Comparison of ENCODE assay signal across 25 cellular contexts in the genomic region with DNA sequence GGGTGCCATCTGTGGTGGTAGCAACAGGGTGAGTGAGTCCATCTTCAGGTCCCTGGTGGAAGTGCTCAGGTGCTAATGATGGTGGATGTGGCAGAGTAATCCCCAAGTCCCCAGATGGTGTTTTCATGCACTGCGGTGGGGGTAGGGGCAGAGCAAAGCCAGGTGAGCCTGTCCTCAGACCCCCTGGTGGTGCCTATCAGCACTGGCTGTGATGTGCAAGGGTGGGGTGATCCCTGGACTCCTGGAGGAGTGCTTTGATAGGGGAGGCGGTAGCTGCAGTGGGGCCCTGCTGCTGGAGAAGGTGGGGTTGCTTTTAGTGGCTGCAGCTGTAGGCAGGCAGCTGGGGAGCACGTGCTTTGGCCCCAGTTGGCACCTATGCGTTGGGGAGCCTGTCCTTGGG.
DNase-seq lines count a peak whose midpoint lies in the region; ATAC-seq, FAIRE-seq and TF ChIP-seq lines count a peak whose summit lies in the region.
"Had no signal": no experiment of that assay in that cellular context is flagged by ENCODE, and none has a peak within 500 bp of the region (broad histone marks: within the 10 kb centered on the region; RNA-seq: fewer than 3 reads in every experiment).

No MANE protein-coding gene starts in this region.

- no peak overlapping the region for H2BK12ac ChIP-seq in neuronal stem cell (ENCODE audit: low read length)

- no peak overlapping the region for H3K9ac ChIP-seq in HepG2 (ENCODE audit: insufficient read depth, low read depth, low read length)
- H3K9ac ChIP-seq in astrocyte (ENCODE audit: low read length) = no peak overlapping the region
- H3K9ac ChIP-seq in neuronal stem cell (ENCODE audit: low read depth, low read length, poor library complexity) = no peak overlapping the region
- H3K9ac ChIP-seq: BLaER1 had no signal

- H4K20me1 ChIP-seq in HepG2 (ENCODE audit: insufficient read depth, low read length) (no peaks in the 10 kb centered on the region), astrocyte (ENCODE audit: insufficient read depth, low read length) (no peaks in the 10 kb centered on the region)
- H4K20me1 ChIP-seq: BLaER1 had no signal

- H3K4me1 Mint-ChIP-seq in astrocyte (ENCODE audit: low read depth, unreplicated experiment) = no peaks in the 10 kb centered on the region
- no peaks in the 10 kb centered on the region for H3K4me1 Mint-ChIP-seq in neural crest cell
- no peaks in the 10 kb centered on the region for H3K4me1 Mint-ChIP-seq in CD4-positive, alpha-beta memory T cell
- H3K4me1 Mint-ChIP-seq: CD14-positive monocyte; CD4-positive, CD25-positive, alpha-beta regulatory T cell had no signal

- ATAC-seq in HepG2 (peak; percentile 55), right lobe of liver (no peak)
- ATAC-seq: CD8-positive, alpha-beta T cell had no signal

- H3K79me1 ChIP-seq in neuronal stem cell (ENCODE audit: low read depth, low read length) = peaks cover 2% of the 10 kb centered on the region

- H3K4me2 ChIP-seq in HepG2 (ENCODE audit: low read depth, low read length) (no peak overlapping the region), astrocyte (ENCODE audit: low read length) (no peak overlapping the region), neuronal stem cell (ENCODE audit: insufficient read depth, low read length, poor library complexity, severe bottlenecking) (no peak overlapping the region)
- H3K4me2 ChIP-seq: BLaER1 had no signal

- H3K27ac ChIP-seq in HepG2 (ENCODE audit: extremely low read length, insufficient read depth, low read length) (no peak overlapping the region), right lobe of liver (no peak overlapping the region), astrocyte (ENCODE audit: low read depth, low read length) (no peak overlapping the region), neuronal stem cell (replicated peaks; ENCODE audit: low read length) (no peak overlapping the region)
- no peak overlapping the region for H3K27ac ChIP-seq in CD4-positive, alpha-beta memory T cell (ENCODE audit: low read depth, low read length)
- H3K27ac ChIP-seq: BLaER1 had no signal

- BruUV-seq in HepG2 (replicated peaks; lab: Mats Ljungman, UMichigan) = no TSS peak

- intact Hi-C loops in HepG2 (cut with micrococcal nuclease; ENCODE audit: unreplicated experiment) = no loop called here
- intact Hi-C loops in right lobe of liver (cut with DNase I) = no loop called here
- intact Hi-C loops in CD4-positive, alpha-beta memory T cell (cut with micrococcal nuclease) = no loop called here

- H3K9me3 ChIP-seq in HepG2 (ENCODE audit: low read length) (peaks cover 29% of the 10 kb centered on the region), right lobe of liver (peaks cover 0 to 2% (median 0%) of the 10 kb centered on the region in 4 donors), astrocyte (ENCODE audit: insufficient read depth, low read depth, low read length) (no peaks in the 10 kb centered on the region), neuronal stem cell (replicated peaks in 1 of 2; ENCODE audit: control insufficient read depth in 2 of 2, insufficient read depth in 1 of 2, low read depth in 1 of 2, low read length in 2 of 2) (peaks cover 3 to 14% of the 10 kb centered on the region in 2 donors)
- H3K9me3 ChIP-seq in CD4-positive, alpha-beta memory T cell (ENCODE audit: control insufficient read depth in 1 of 2, low read length in 2 of 2) = peaks cover 0 to 16% of the 10 kb centered on the region in 2 donors
- H3K9me3 ChIP-seq: BE2C had no signal

- H3K79me2 ChIP-seq in HepG2 (ENCODE audit: insufficient read depth, low read length) (no peaks in the 10 kb centered on the region), astrocyte (ENCODE audit: insufficient read depth, low read length) (no peaks in the 10 kb centered on the region)

- no peak overlapping the region for H2BK5ac ChIP-seq in neuronal stem cell (ENCODE audit: low read length)

- CTCF ChIA-PET in HepG2 (lab: Yijun Ruan, JAX; ENCODE audit: low intra/inter-chr PET ratio, low total read pairs) = no interaction called here
- CTCF ChIA-PET in CD4-positive, alpha-beta memory T cell (lab: Charles Lee; ENCODE audit: partially characterized antibody) = no interaction called here

- no peak overlapping the region for H4K8ac ChIP-seq in neuronal stem cell (ENCODE audit: low read depth, low read length)

- H3K4me3 ChIP-seq in HepG2 (replicated peaks in 1 of 3; ENCODE audit: insufficient read depth in 1 of 3, low read depth in 2 of 3, low read length in 3 of 3) (no peak overlapping the region), right lobe of liver (no peak overlapping the region), astrocyte (ENCODE audit: insufficient read depth, low read depth, low read length) (no peak overlapping the region), neuronal stem cell (ENCODE audit: low read length in 2 of 2) (peak overlapping the region in 1 of 2 donors; percentile 13)
- H3K4me3 ChIP-seq in CD4-positive, alpha-beta memory T cell (ENCODE audit: low read length in 2 of 2) = no peak overlapping the region
- H3K4me3 ChIP-seq: BLaER1 had no signal

- H3K36me3 ChIP-seq in HepG2 (replicated peaks in 1 of 2; ENCODE audit: control insufficient read depth in 1 of 2, insufficient read depth in 2 of 2, low read length in 2 of 2) (no peaks in the 10 kb centered on the region), right lobe of liver (no peaks in the 10 kb centered on the region), astrocyte (ENCODE audit: insufficient read depth, low read length) (no peaks in the 10 kb centered on the region), neuronal stem cell (replicated peaks in 1 of 2; ENCODE audit: control insufficient read depth in 2 of 2, insufficient read depth in 2 of 2, low read length in 2 of 2) (no peaks in the 10 kb centered on the region)
- H3K36me3 ChIP-seq in CD4-positive, alpha-beta memory T cell (ENCODE audit: insufficient read depth, low read length) = no peaks in the 10 kb centered on the region
- H3K36me3 ChIP-seq: BE2C, BLaER1 had no signal

- TF ChIP-seq CTCF in HepG2 (CRISPR knock-in tag; IDR thresholded peaks at IDR 0.05) = no peak
- TF ChIP-seq CTCF in right lobe of liver (IDR thresholded peaks at IDR 0.05) = no peak
- no peak for TF ChIP-seq CTCF in astrocyte (IDR thresholded peaks at IDR 0.05; ENCODE audit: insufficient read depth, low read depth, low read length)
- TF ChIP-seq CTCF in neural crest cell (conservative IDR thresholded peaks at IDR 0.05) = no peak

- TF ChIP-seq POLR2A in HepG2 (IDR thresholded peaks at IDR 0.05; ENCODE audit: insufficient read depth in 1 of 2, low read depth in 2 of 2, low read length in 2 of 2) (no peak), right lobe of liver (IDR thresholded peaks at IDR 0.05) (no peak)

- POLR2A ChIA-PET in HepG2 (lab: Yijun Ruan, JAX) = no interaction called here
- POLR2A ChIA-PET in CD4-positive, alpha-beta memory T cell (lab: Charles Lee; ENCODE audit: partially characterized antibody) = no interaction called here

- no peak overlapping the region for H3K14ac ChIP-seq in neuronal stem cell (ENCODE audit: low read length)

- in situ Hi-C loops in HepG2 (cut with HindIII; ENCODE audit: extremely low pct_ligation_motif_present, low pct_unique_long_range_greater_than_20kb) = no loop called here

- peaks cover 26% of the 10 kb centered on the region for H3K9me3 Mint-ChIP-seq in astrocyte (ENCODE audit: unreplicated experiment)
- H3K9me3 Mint-ChIP-seq in neural crest cell = peaks cover 13% of the 10 kb centered on the region
- H3K9me3 Mint-ChIP-seq in CD4-positive, alpha-beta memory T cell = peaks cover 6 to 49% (median 39%) of the 10 kb centered on the region in 8 donors

- H3K36me3 Mint-ChIP-seq in astrocyte (ENCODE audit: low read depth, unreplicated experiment) (no peaks in the 10 kb centered on the region), neural crest cell (ENCODE audit: low read depth) (peaks cover 13% of the 10 kb centered on the region)
- H3K36me3 Mint-ChIP-seq in CD4-positive, alpha-beta memory T cell = peaks cover 2 to 8% of the 10 kb centered on the region in 2 donors
- H3K36me3 Mint-ChIP-seq: CD4-positive, CD25-positive, alpha-beta regulatory T cell had no signal

- WGBS in HepG2 (ENCODE audit: low lambda C conversion rate) = 73% methylated on average over 4 of the region's 4 CpGs
- no CpG with 5 or more reads among the region's 4 CpGs for WGBS in right lobe of liver (ENCODE audit: insufficient coverage, low coverage, low lambda C conversion rate, missing lambda C conversion rate)
- no CpG with 5 or more reads among the region's 4 CpGs for WGBS in neuronal stem cell (ENCODE audit: extremely low coverage in 2 of 2, insufficient read length in 2 of 2, insufficient replicate concordance in 1 of 2), 2 donors

- peak overlapping the region; percentile 6 for H2AK5ac ChIP-seq in neuronal stem cell (ENCODE audit: low read depth, low read length)

- H3K27me3 Mint-ChIP-seq in astrocyte (ENCODE audit: low read depth, unreplicated experiment) (no peaks in the 10 kb centered on the region), neural crest cell (ENCODE audit: low read depth) (peaks cover 2% of the 10 kb centered on the region)
- H3K27me3 Mint-ChIP-seq in CD4-positive, alpha-beta memory T cell = peaks cover 1 to 6% of the 10 kb centered on the region in 2 donors

- H3K4me3 Mint-ChIP-seq in astrocyte (ENCODE audit: unreplicated experiment) = no peak overlapping the region
- H3K4me3 Mint-ChIP-seq in neural crest cell = no peak overlapping the region
- H3K4me3 Mint-ChIP-seq in CD4-positive, alpha-beta memory T cell = no peak overlapping the region
- H3K4me3 Mint-ChIP-seq: CD14-positive monocyte; CD4-positive, CD25-positive, alpha-beta regulatory T cell; CD8-positive, alpha-beta T cell had no signal

- no peak overlapping the region for H2BK120ac ChIP-seq in neuronal stem cell (ENCODE audit: low read depth, low read length)

- no peak overlapping the region for H2BK15ac ChIP-seq in neuronal stem cell (ENCODE audit: low read length)

- DNase-seq in HepG2 (ENCODE audit: low spot score) = no peak
- DNase-seq in right lobe of liver = no peak
- no peak for DNase-seq in astrocyte (ENCODE audit: low read depth)
- DNase-seq in neural crest cell (ENCODE audit: low read depth, low spot score) = no peak
- DNase-seq in neuronal stem cell (ENCODE audit: low spot score) = no peak
- DNase-seq in HTR-8/SVneo (ENCODE audit: insufficient read length, low spot score) = no peak
- DNase-seq in CD4-positive, alpha-beta memory T cell = no peak
- DNase-seq in MV-4-11 (lab: John Stamatoyannopoulos, UW) = no peak
- DNase-seq: 8988T; ACHN; BE2C; C1 segment of cervical spinal cord; Caco-2; Calu3; CD4-positive, CD25-positive, alpha-beta regulatory T cell; CD8-positive, alpha-beta T cell; DMS79 treated with DMSO at 0.1 percent for 48 hours; GF-D8 had no signal

- no peak for FAIRE-seq in HepG2 (lab: Jason Lieb, UNC)
- FAIRE-seq in astrocyte (lab: Jason Lieb, UNC) = no peak
- no peak for FAIRE-seq in HTR-8/SVneo (lab: Jason Lieb, UNC)
- FAIRE-seq: A204.1, D721Med, G401.6, GM12891, GM19239 had no signal

- H2AFZ ChIP-seq in HepG2 (ENCODE audit: low read length) (no peak overlapping the region), astrocyte (ENCODE audit: low read depth, low read length) (no peak overlapping the region), neuronal stem cell (ENCODE audit: low read length) (no peak overlapping the region)

- H3K27ac Mint-ChIP-seq in astrocyte (ENCODE audit: unreplicated experiment) (peak overlapping the region; percentile 49), neural crest cell (ENCODE audit: unreplicated experiment) (peak overlapping the region; percentile 57)
- no peak overlapping the region for H3K27ac Mint-ChIP-seq in CD4-positive, alpha-beta memory T cell
- H3K27ac Mint-ChIP-seq: CD14-positive monocyte; CD4-positive, CD25-positive, alpha-beta regulatory T cell; CD8-positive, alpha-beta T cell had no signal

- TF ChIP-seq EP300 in HepG2 (IDR thresholded peaks at IDR 0.05; ENCODE audit: low read depth in 2 of 2, low read length in 2 of 2) = no peak
- no peak for TF ChIP-seq EP300 in HepG2 (CRISPR knock-in tag; IDR thresholded peaks at IDR 0.05; ENCODE audit: borderline replicate concordance)

- no peak for TF ChIP-seq RAD21 in HepG2 (CRISPR knock-in tag; IDR thresholded peaks at IDR 0.05)

- H3K27me3 ChIP-seq in HepG2 (ENCODE audit: control insufficient read depth in 1 of 2, insufficient read depth in 2 of 2, low read length in 2 of 2) = no peaks in the 10 kb centered on the region
- no peaks in the 10 kb centered on the region for H3K27me3 ChIP-seq in right lobe of liver
- H3K27me3 ChIP-seq in astrocyte (ENCODE audit: insufficient read depth, low read length) = no peaks in the 10 kb centered on the region
- H3K27me3 ChIP-seq in neuronal stem cell (ENCODE audit: control insufficient read depth in 3 of 3, insufficient read depth in 3 of 3, low read depth in 1 of 3, low read length in 3 of 3) = peaks cover 0 to 2% (median 0%) of the 10 kb centered on the region in 3 experiments
- no peaks in the 10 kb centered on the region for H3K27me3 ChIP-seq in CD4-positive, alpha-beta memory T cell (ENCODE audit: insufficient read depth, low read length)
- H3K27me3 ChIP-seq: BE2C, BLaER1 had no signal

- no peak overlapping the region for H4K91ac ChIP-seq in neuronal stem cell (ENCODE audit: low read depth, low read length, poor library complexity)

- H3K23ac ChIP-seq in neuronal stem cell (ENCODE audit: low read depth, low read length, poor library complexity) = peak overlapping the region; percentile 52

- no peak overlapping the region for H3K18ac ChIP-seq in neuronal stem cell (ENCODE audit: low read length)

- H3K4me1 ChIP-seq in HepG2 (ENCODE audit: insufficient read depth, low read length) (peaks cover 7% of the 10 kb centered on the region; the same call in 1 of the 2 replicates), right lobe of liver (no peaks in the 10 kb centered on the region), astrocyte (ENCODE audit: insufficient read depth, low read length) (no peaks in the 10 kb centered on the region), neuronal stem cell (ENCODE audit: control insufficient read depth in 2 of 2, insufficient read depth in 1 of 2, low read depth in 1 of 2, low read length in 2 of 2) (no peaks in the 10 kb centered on the region)
- H3K4me1 ChIP-seq in CD4-positive, alpha-beta memory T cell (ENCODE audit: insufficient read depth, low read length) = no peaks in the 10 kb centered on the region
- H3K4me1 ChIP-seq: BE2C, BLaER1, Caco-2 had no signal

- no peak overlapping the region for H3K4ac ChIP-seq in neuronal stem cell (ENCODE audit: low read length)

Comparison
In these comparisons a context has a peak if more than half of its experiments do, and no peak if none do; other contexts are left out.
1. H3K27ac Mint-ChIP-seq: peak in astrocyte (single experiment) and neural crest cell (single experiment); none in CD4-positive, alpha-beta memory T cell (0 of 7).